In the genomic region with DNA sequence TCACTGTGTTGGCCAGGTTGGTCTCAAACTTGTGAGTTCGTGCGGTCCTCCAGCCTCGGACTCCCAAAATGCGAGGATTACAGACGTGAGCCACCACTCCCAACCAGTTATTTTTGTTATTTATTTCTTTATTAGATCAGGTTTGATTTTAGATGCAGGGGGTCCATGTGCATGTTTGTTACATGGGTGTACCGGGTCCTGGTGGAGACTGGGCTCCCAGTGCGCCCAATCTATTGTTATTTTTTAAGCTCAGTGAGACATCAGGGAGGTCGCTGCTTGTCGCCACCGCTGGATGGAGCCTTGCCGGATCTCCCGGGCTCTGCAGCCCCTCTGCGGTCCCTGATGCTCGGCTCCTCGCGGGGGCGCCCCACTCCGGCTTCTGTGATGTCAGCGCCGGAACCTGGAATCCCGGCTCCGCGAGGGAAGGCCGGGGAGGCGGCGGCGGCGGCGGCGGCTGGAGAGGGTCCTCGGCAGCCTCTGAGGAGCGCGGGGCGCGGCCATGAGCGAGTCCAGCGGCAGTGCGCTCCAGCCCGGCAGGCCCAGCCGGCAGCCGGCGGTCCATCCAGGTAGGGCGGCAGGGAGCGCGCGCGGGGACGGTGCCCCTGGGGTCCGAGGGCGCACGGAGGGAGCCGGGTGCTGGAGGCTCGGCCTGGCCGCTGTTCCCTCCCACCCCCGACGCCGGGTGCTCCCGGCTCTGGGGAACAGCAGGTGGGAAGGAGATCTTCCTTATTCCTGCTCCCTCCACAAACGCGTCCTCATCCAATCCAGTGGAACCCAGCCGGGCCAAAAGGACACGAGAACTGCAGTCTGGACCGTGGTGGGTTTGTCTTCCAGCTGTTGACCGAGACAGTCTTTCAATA, we compare ENCODE assay signal across 8 cellular contexts. TPM values are rescaled to one million over a fixed set of nuclear protein-coding genes. Genes with fewer than 3 reads are reported as not detected.
DNase-seq lines count a peak whose midpoint lies in the region; ATAC-seq lines count a peak whose summit lies in the region.

A gene (plus strand): TSS at position 370 of the 860 bp plus-strand sequence. CDS start 130 bp downstream, at position 500.

- peaks cover 46 to 53% of the 10 kb centered on the region in 2 donors for H3K27me3 Mint-ChIP-seq in effector memory CD8-positive, alpha-beta T cell

- H3K9me3 Mint-ChIP-seq in effector memory CD8-positive, alpha-beta T cell = no peaks in the 10 kb centered on the region

- no peak within 1 kb of the TSS for H3K27ac Mint-ChIP-seq in effector memory CD8-positive, alpha-beta T cell

- no peaks in the 10 kb centered on the region for H3K27me3 ChIP-seq in layer of hippocampus (ENCODE audit: control insufficient read depth, insufficient read depth, low read length)

- ATAC-seq in effector memory CD8-positive, alpha-beta T cell (replicated peaks) = no peak
- no peak for ATAC-seq in HG03520 (IDR thresholded peaks at IDR 0.05; ENCODE audit: unreplicated experiment)

- peak within 1 kb of the TSS in 1 of 2 donors; percentile 60 for H3K4me3 Mint-ChIP-seq in effector memory CD8-positive, alpha-beta T cell

- DNase-seq in NCI-H1092 (lab: John Stamatoyannopoulos, UW) = peak; percentile 94
- DNase-seq in SK-N-DZ (ENCODE audit: low spot score) = peak; percentile 89
- DNase-seq in dedifferentiated amniotic fluid mesenchymal stem cell (ENCODE audit: extremely low spot score) = peak; percentile 87
- peak; percentile 67 for DNase-seq in stimulated activated CD4-positive, alpha-beta T cell treated with anti-CD3 and anti-CD28 coated beads, Interleukin-15, amount 100 ng/mL, for 24 hours
- no peak for DNase-seq in effector memory CD8-positive, alpha-beta T cell

- no peaks in the 10 kb centered on the region for H3K36me3 Mint-ChIP-seq in effector memory CD8-positive, alpha-beta T cell (ENCODE audit: insufficient read depth)

- peak within 1 kb of the TSS; percentile 68 for H3K9ac ChIP-seq in ES-I3 (ENCODE audit: low read depth, low read length)

- H3K4me1 ChIP-seq in ES-I3 (ENCODE audit: insufficient read depth, low read length) = no peaks in the 10 kb centered on the region

- no peaks in the 10 kb centered on the region for H3K36me3 ChIP-seq in ES-I3 (ENCODE audit: insufficient read depth, low read length)

- H3K27ac ChIP-seq in layer of hippocampus (ENCODE audit: low read depth, low read length) = peak within 1 kb of the TSS; percentile 92

- H3K9me3 ChIP-seq in ES-I3 (ENCODE audit: control insufficient read depth, insufficient read depth, low read length) = no peaks in the 10 kb centered on the region

- H3K4me1 Mint-ChIP-seq in effector memory CD8-positive, alpha-beta T cell (ENCODE audit: low read depth in 2 of 2) = no peaks in the 10 kb centered on the region

RNA-seq across cellular contexts. Expression of the gene that starts here (rescaled TPM):
- 0.53 and 1.6 TPM in 2 replicates for polyA plus RNA-seq in SK-N-DZ (2014; cell fraction: cytosol; rRNA removed)
- 0.88 and 3.1 TPM in 2 replicates for polyA plus RNA-seq in SK-N-DZ (2014; cell fraction: nucleus; rRNA removed)

Comparison
In these comparisons a context has a peak if more than half of its experiments do, and no peak if none do; other contexts are left out.
1. DNase-seq: peak in NCI-H1092 (single experiment), SK-N-DZ (single experiment), dedifferentiated amniotic fluid mesenchymal stem cell (single experiment) and stimulated activated CD4-positive, alpha-beta T cell treated with anti-CD3 and anti-CD28 coated beads, Interleukin-15, amount 100 ng/mL, for 24 hours (single experiment); none in effector memory CD8-positive, alpha-beta T cell (0 of 3).